In the genomic region with DNA sequence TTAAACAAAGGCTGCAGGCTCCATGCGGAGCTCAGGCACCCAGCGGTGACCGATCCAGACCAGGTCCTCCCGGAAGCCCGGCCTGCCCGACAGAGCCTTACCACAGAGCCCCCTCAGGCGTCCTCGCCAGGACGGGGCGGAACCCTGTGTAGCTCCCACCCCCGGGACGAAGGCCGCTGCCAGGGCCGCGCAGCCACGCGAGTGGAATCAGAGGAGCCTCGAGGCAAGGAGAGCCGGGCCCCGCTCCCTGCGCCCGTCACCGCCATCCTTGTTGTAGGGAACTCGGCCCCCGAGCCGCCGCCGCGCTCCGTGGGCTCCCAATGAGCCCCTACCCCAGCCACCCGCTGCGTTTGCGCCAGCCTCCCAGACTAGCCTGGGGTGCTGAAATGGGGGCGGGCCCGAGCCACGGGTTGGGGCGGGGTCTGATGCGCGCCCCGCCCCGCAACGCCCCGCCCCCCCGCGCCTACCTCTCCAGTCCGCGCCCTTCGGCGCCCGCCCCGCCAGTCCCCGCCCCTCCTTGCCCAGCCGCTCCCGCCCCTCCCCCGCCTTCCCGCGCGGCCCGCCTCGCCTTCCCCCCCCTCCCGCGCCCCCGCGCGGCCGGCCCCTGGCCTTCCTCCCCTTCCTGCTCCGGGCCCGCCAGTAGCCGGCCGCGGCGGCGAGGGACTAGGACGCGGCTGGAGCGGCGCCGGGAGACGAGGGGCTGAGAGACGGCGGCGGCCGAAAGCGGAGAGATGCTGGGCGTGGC, we compare ENCODE assay signal across 1 cellular context.
TF ChIP-seq lines count a peak whose summit lies in the region.

A gene with protein sequence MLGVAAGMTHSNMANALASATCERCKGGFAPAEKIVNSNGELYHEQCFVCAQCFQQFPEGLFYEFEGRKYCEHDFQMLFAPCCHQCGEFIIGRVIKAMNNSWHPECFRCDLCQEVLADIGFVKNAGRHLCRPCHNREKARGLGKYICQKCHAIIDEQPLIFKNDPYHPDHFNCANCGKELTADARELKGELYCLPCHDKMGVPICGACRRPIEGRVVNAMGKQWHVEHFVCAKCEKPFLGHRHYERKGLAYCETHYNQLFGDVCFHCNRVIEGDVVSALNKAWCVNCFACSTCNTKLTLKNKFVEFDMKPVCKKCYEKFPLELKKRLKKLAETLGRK (plus strand): TSS at position 639 of the 745 bp plus-strand sequence. CDS start 93 bp downstream, at position 732.

TF ChIP-seq in HEK293, 187 proteins besides CTCF, POLR2A, EP300 and RAD21 (continued from another document and continues in another):
- TF ChIP-seq, protein P1, sequence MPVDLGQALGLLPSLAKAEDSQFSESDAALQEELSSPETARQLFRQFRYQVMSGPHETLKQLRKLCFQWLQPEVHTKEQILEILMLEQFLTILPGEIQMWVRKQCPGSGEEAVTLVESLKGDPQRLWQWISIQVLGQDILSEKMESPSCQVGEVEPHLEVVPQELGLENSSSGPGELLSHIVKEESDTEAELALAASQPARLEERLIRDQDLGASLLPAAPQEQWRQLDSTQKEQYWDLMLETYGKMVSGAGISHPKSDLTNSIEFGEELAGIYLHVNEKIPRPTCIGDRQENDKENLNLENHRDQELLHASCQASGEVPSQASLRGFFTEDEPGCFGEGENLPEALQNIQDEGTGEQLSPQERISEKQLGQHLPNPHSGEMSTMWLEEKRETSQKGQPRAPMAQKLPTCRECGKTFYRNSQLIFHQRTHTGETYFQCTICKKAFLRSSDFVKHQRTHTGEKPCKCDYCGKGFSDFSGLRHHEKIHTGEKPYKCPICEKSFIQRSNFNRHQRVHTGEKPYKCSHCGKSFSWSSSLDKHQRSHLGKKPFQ (tag by site-specific recombination; IDR thresholded peaks at IDR 0.05), result no peak
- TF ChIP-seq HOXC10 (CRISPR knock-in tag; IDR thresholded peaks at IDR 0.05), result no peak
- no peak for TF ChIP-seq ZSCAN4 (tag by site-specific recombination; IDR thresholded peaks at IDR 0.05)
- no peak for TF ChIP-seq ZNF416 (tag by site-specific recombination; IDR thresholded peaks at IDR 0.05)
- TF ChIP-seq ZBTB7A (tag by site-specific recombination; IDR thresholded peaks at IDR 0.05; ENCODE audit: low read depth), result no peak; the same call in 1 of the 2 replicates
- no peak for TF ChIP-seq TRIM28 (IDR thresholded peaks at IDR 0.05; ENCODE audit: borderline replicate concordance, low read length)
- TF ChIP-seq ZNF549 (tag by site-specific recombination; IDR thresholded peaks at IDR 0.05), result no peak
- TF ChIP-seq PATZ1 (tag by site-specific recombination; IDR thresholded peaks at IDR 0.05), result peak; percentile 96
- TF ChIP-seq ZNF175 (tag by site-specific recombination; IDR thresholded peaks at IDR 0.05), result no peak
- TF ChIP-seq ZNF19 (tag by site-specific recombination; IDR thresholded peaks at IDR 0.05; ENCODE audit: low read depth), result no peak
- TF ChIP-seq ZNF404 (tag by site-specific recombination; IDR thresholded peaks at IDR 0.05), result no peak
- no peak; the same call in 1 of the 2 replicates for TF ChIP-seq ZNF785 (tag by site-specific recombination; IDR thresholded peaks at IDR 0.05)
- no peak for TF ChIP-seq ZNF510 (tag by site-specific recombination; IDR thresholded peaks at IDR 0.05; ENCODE audit: insufficient replicate concordance)
- TF ChIP-seq SETDB1 (IDR thresholded peaks at IDR 0.05; ENCODE audit: insufficient read length, low read length), result no peak
- no peak for TF ChIP-seq ZNF350 (tag by site-specific recombination; IDR thresholded peaks at IDR 0.05)
- no peak; the same call in none of the 2 replicates for TF ChIP-seq ZXDB (tag by site-specific recombination; IDR thresholded peaks at IDR 0.05)
- TF ChIP-seq ZNF423 (tag by site-specific recombination; IDR thresholded peaks at IDR 0.05), result peak; percentile 91
- TF ChIP-seq ZEB2 (tag by site-specific recombination; IDR thresholded peaks at IDR 0.05), result peak; percentile 71; the same call in 1 of the 2 replicates
- TF ChIP-seq, protein P2, sequence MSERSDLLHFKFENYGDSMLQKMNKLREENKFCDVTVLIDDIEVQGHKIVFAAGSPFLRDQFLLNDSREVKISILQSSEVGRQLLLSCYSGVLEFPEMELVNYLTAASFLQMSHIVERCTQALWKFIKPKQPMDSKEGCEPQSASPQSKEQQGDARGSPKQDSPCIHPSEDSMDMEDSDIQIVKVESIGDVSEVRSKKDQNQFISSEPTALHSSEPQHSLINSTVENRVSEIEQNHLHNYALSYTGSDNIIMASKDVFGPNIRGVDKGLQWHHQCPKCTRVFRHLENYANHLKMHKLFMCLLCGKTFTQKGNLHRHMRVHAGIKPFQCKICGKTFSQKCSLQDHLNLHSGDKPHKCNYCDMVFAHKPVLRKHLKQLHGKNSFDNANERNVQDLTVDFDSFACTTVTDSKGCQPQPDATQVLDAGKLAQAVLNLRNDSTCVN (tag by site-specific recombination; optimal IDR thresholded peaks at IDR 0.05), result peak; percentile 80
- no peak for TF ChIP-seq ZNF2 (tag by site-specific recombination; IDR thresholded peaks at IDR 0.05)
- no peak for TF ChIP-seq ZNF221 (tag by site-specific recombination; IDR thresholded peaks at IDR 0.05; ENCODE audit: borderline replicate concordance)
- no peak for TF ChIP-seq ZNF488 (tag by site-specific recombination; IDR thresholded peaks at IDR 0.05)
- TF ChIP-seq, protein P3, sequence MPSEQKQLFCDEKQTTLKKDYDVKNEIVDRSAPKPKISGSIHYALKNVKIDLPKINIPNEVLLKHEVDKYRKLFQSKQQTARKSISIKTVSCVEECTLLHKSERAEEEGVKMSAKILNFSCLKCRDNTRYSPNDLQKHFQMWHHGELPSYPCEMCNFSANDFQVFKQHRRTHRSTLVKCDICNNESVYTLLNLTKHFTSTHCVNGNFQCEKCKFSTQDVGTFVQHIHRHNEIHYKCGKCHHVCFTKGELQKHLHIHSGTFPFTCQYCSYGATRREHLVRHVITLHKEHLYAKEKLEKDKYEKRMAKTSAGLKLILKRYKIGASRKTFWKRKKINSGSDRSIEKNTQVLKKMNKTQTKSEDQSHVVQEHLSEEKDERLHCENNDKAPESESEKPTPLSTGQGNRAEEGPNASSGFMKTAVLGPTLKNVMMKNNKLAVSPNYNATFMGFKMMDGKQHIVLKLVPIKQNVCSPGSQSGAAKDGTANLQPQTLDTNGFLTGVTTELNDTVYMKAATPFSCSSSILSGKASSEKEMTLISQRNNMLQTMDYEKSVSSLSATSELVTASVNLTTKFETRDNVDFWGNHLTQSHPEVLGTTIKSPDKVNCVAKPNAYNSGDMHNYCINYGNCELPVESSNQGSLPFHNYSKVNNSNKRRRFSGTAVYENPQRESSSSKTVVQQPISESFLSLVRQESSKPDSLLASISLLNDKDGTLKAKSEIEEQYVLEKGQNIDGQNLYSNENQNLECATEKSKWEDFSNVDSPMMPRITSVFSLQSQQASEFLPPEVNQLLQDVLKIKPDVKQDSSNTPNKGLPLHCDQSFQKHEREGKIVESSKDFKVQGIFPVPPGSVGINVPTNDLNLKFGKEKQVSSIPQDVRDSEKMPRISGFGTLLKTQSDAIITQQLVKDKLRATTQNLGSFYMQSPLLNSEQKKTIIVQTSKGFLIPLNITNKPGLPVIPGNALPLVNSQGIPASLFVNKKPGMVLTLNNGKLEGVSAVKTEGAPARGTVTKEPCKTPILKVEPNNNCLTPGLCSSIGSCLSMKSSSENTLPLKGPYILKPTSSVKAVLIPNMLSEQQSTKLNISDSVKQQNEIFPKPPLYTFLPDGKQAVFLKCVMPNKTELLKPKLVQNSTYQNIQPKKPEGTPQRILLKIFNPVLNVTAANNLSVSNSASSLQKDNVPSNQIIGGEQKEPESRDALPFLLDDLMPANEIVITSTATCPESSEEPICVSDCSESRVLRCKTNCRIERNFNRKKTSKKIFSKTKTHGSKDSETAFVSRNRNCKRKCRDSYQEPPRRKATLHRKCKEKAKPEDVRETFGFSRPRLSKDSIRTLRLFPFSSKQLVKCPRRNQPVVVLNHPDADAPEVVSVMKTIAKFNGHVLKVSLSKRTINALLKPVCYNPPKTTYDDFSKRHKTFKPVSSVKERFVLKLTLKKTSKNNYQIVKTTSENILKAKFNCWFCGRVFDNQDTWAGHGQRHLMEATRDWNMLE (tag by site-specific recombination; conservative IDR thresholded peaks at IDR 0.05; ENCODE audit: low read depth), result no peak
- TF ChIP-seq ZNF571 (tag by site-specific recombination; IDR thresholded peaks at IDR 0.05), result no peak
- TF ChIP-seq, protein P4, sequence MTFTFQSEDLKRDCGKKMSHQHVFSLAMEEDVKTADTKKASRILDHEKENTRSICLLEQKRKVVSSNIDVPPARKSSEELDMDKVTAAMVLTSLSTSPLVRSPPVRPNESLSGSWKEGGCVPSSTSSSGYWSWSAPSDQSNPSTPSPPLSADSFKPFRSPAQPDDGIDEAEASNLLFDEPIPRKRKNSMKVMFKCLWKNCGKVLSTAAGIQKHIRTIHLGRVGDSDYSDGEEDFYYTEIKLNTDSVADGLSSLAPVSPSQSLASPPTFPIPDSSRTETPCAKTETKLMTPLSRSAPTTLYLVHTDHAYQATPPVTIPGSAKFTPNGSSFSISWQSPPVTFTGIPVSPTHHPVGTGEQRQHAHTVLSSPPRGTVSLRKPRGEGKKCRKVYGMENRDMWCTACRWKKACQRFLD (tag by site-specific recombination; IDR thresholded peaks at IDR 0.05), result no peak
- TF ChIP-seq, protein P5, sequence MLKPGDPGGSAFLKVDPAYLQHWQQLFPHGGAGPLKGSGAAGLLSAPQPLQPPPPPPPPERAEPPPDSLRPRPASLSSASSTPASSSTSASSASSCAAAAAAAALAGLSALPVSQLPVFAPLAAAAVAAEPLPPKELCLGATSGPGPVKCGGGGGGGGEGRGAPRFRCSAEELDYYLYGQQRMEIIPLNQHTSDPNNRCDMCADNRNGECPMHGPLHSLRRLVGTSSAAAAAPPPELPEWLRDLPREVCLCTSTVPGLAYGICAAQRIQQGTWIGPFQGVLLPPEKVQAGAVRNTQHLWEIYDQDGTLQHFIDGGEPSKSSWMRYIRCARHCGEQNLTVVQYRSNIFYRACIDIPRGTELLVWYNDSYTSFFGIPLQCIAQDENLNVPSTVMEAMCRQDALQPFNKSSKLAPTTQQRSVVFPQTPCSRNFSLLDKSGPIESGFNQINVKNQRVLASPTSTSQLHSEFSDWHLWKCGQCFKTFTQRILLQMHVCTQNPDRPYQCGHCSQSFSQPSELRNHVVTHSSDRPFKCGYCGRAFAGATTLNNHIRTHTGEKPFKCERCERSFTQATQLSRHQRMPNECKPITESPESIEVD (tag by site-specific recombination; IDR thresholded peaks at IDR 0.05), result no peak
- no peak for TF ChIP-seq ZNF623 (tag by site-specific recombination; IDR thresholded peaks at IDR 0.05)
- no peak for TF ChIP-seq ZNF610 (tag by site-specific recombination; IDR thresholded peaks at IDR 0.05; ENCODE audit: borderline replicate concordance)
- TF ChIP-seq ZNF830 (tag by site-specific recombination; IDR thresholded peaks at IDR 0.05; ENCODE audit: low read depth), result no peak
- no peak for TF ChIP-seq BCL11B (tag by site-specific recombination; IDR thresholded peaks at IDR 0.05; ENCODE audit: low read depth)
- TF ChIP-seq, protein P6, sequence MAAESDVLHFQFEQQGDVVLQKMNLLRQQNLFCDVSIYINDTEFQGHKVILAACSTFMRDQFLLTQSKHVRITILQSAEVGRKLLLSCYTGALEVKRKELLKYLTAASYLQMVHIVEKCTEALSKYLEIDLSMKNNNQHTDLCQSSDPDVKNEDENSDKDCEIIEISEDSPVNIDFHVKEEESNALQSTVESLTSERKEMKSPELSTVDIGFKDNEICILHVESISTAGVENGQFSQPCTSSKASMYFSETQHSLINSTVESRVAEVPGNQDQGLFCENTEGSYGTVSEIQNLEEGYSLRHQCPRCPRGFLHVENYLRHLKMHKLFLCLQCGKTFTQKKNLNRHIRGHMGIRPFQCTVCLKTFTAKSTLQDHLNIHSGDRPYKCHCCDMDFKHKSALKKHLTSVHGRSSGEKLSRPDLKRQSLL (tag by site-specific recombination; IDR thresholded peaks at IDR 0.05), result peak; percentile 68; the same call in 1 of the 2 replicates
- TF ChIP-seq ZNF132 (tag by site-specific recombination; IDR thresholded peaks at IDR 0.05; ENCODE audit: borderline replicate concordance), result no peak
- no peak for TF ChIP-seq ZFP41 (tag by site-specific recombination; IDR thresholded peaks at IDR 0.05; ENCODE audit: borderline replicate concordance)
- TF ChIP-seq GLIS2 (tag by site-specific recombination; IDR thresholded peaks at IDR 0.05), result peak; percentile 99
- no peak for TF ChIP-seq ZNF366 (tag by site-specific recombination; conservative IDR thresholded peaks at IDR 0.05)
- TF ChIP-seq ZBTB8A (tag by site-specific recombination; IDR thresholded peaks at IDR 0.05), result peak; percentile 87
- TF ChIP-seq ZNF621 (tag by site-specific recombination; IDR thresholded peaks at IDR 0.05), result no peak
- TF ChIP-seq ZNF133 (tag by site-specific recombination; IDR thresholded peaks at IDR 0.05), result no peak
- no peak for TF ChIP-seq SALL2 (tag by site-specific recombination; IDR thresholded peaks at IDR 0.05; ENCODE audit: borderline replicate concordance)
